In the genomic region with DNA sequence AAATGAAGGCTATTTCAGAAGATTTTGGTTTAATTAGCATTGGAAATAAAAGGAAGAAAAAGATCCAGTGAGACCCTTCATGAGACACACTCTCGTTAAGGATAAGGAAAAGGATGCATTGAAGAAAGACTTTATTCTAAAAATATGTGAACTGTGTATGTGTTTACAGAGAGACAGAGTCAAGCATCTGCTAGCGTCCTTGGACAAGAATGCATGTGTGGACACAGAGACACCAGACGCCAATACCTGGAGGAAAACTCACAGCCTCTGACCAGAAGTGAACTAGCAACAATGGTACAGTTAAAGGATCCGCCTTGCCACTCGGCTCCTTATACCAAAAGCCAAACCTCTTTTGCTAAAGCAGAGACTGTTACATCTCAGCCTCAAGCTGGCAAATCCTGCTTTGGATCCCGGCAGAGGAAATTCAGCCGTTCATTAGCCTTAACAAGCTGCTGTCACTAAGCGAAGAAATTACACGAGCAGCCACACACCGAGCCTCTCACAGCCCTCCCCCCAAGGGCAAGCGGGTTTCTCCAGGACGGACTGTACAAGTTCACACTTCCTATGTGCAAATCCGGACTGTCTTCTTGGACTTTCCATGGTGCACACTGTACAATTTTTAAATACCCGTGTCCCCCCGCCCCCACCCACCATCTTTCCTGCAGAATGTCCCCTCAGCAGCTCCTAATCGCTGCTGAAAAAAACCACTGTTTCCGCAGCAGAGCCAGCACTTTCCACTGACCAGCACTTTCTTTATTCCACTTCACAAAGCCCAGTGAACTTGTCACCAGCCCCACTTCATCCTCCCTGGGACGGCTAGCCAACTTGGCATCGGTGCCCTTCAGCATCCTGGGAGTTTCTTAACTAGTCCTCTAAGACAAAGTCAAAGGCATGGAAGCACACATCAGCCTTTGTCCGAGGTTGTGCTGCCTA, we compare ENCODE assay signal across 7 cellular contexts. TPM values are rescaled to one million over a fixed set of nuclear protein-coding genes. Genes with fewer than 3 reads are reported as not detected.
A peak's percentile ranks its signal among the peaks of the same experiment; 100 is the strongest.
DNase-seq lines count a peak whose midpoint lies in the region; ATAC-seq and TF ChIP-seq lines count a peak whose summit lies in the region.

No MANE protein-coding gene starts in this region.

- TF ChIP-seq CTCF in GM12864 (IDR thresholded peaks at IDR 0.05; ENCODE audit: low read depth, low read length, missing control alignments) (no peak), MCF 10A (IDR thresholded peaks at IDR 0.05; ENCODE audit: unreplicated experiment) (no peak), sigmoid colon (IDR thresholded peaks at IDR 0.05) (no peak)

- intact Hi-C loops in MCF 10A (cut with micrococcal nuclease): loop anchor here (1.0 to 10.0 kb wide), 3 partner anchors 92 to 461 kb away; partner anchors contain the start of gene METTL21A
- intact Hi-C loops in sigmoid colon (cut with DNase I): loop anchor here (2.0 to 10.0 kb wide), 4 partner anchors 77 to 461 kb away; partner anchors contain the start of gene METTL21A

- TSS peak; percentile 11 for BruUV-seq in MCF 10A (replicated peaks; lab: Mats Ljungman, UMichigan)

- no peak for DNase-seq in GM12864 (ENCODE audit: low read depth)
- DNase-seq in NCI-H226: peak; percentile 2
- peak; percentile 54 for DNase-seq in MCF 10A (ENCODE audit: unreplicated experiment)
- peak; percentile 85 for DNase-seq in sigmoid colon

- H3K4me1 ChIP-seq in iPS-20b (ENCODE audit: insufficient read depth, low read length) (peaks cover 62% of the 10 kb centered on the region), sigmoid colon (peaks cover 0 to 50% (median 44%) of the 10 kb centered on the region in 4 donors)

- peaks cover 50% of the 10 kb centered on the region for H3K4me1 Mint-ChIP-seq in MCF 10A (ENCODE audit: insufficient read depth, unreplicated experiment)

- no peaks in the 10 kb centered on the region for H3K9me3 Mint-ChIP-seq in MCF 10A (ENCODE audit: unreplicated experiment)

- H3K36me3 Mint-ChIP-seq in MCF 10A (ENCODE audit: insufficient read depth, unreplicated experiment): peaks cover 16% of the 10 kb centered on the region

- H3K27ac ChIP-seq in iPS-20b (ENCODE audit: low read length) (no peak overlapping the region), sigmoid colon (peak overlapping the region; percentile 96 to 100 (median 100))

- ATAC-seq in GM21786 (IDR thresholded peaks at IDR 0.05; ENCODE audit: unreplicated experiment): no peak
- no peak for ATAC-seq in GM19452 (IDR thresholded peaks at IDR 0.05; ENCODE audit: unreplicated experiment)

- peak overlapping the region; percentile 99 for H3K27ac Mint-ChIP-seq in MCF 10A (ENCODE audit: low read depth, unreplicated experiment)

- H3K9ac ChIP-seq in iPS-20b (ENCODE audit: low read depth, low read length): peak overlapping the region; percentile 95; the same call in 1 of the 2 replicates

- peak in 1 of 2 donors; percentile 29 for TF ChIP-seq POLR2A in sigmoid colon (IDR thresholded peaks at IDR 0.05)

- H3K36me3 ChIP-seq in iPS-20b (ENCODE audit: insufficient read depth, low read depth, low read length) (no peaks in the 10 kb centered on the region), sigmoid colon (no peaks in the 10 kb centered on the region)

- peak in 3 of 4 donors; percentile 35 to 78 (median 51) for TF ChIP-seq EP300 in sigmoid colon (IDR thresholded peaks at IDR 0.05)

- no peaks in the 10 kb centered on the region for H3K9me3 ChIP-seq in iPS-20b (ENCODE audit: insufficient read depth, low read depth, low read length)
- H3K9me3 ChIP-seq in sigmoid colon: no peaks in the 10 kb centered on the region

- H3K27me3 ChIP-seq in iPS-20b (ENCODE audit: insufficient read depth, low read length): peaks cover 13% of the 10 kb centered on the region; the same call in 1 of the 2 replicates
- H3K27me3 ChIP-seq in sigmoid colon: no peaks in the 10 kb centered on the region

- H3K27me3 Mint-ChIP-seq in MCF 10A (ENCODE audit: insufficient read depth, unreplicated experiment): no peaks in the 10 kb centered on the region

- POLR2A ChIA-PET in MCF 10A (lab: Yijun Ruan, JAX): interaction anchor here (0.7 to 6.8 kb wide), 29 partner anchors 13 to 547 kb away, joined by 3 to 194 read pairs (median 6); partner anchors contain the start of genes CCNYL1 and CREB1

- 3 to 5% methylated on average over 20 of the region's 20 CpGs for WGBS in sigmoid colon, 2 donors

- CTCF ChIA-PET in MCF 10A (lab: Yijun Ruan, JAX): interaction anchor here (0.6 to 3.9 kb wide), 11 partner anchors 11 to 910 kb away, joined by 3 to 21 read pairs (median 4); no protein-coding TSS in a partner anchor

- H3K4me3 ChIP-seq in GM12864 (ENCODE audit: low read depth, low read length): peak overlapping the region; percentile 70
- H3K4me3 ChIP-seq in iPS-20b (ENCODE audit: low read length): peak overlapping the region; percentile 96
- H3K4me3 ChIP-seq in sigmoid colon: peak overlapping the region; percentile 57 to 92 (median 78)

- peak overlapping the region; percentile 90 for H3K4me3 Mint-ChIP-seq in MCF 10A (ENCODE audit: unreplicated experiment)

RNA-seq across cellular contexts. Expression of gene KLF7, which starts 1.7 kb away (rescaled TPM):
- total RNA-seq in MCF 10A (2022): 40.1 and 51.8 TPM in 2 replicates
- 10 to 100 TPM; 21.2 to 52.1 (median 25.1) TPM for total RNA-seq in sigmoid colon
- 1 to 10 TPM in 1 of 3 donors, under 1 TPM in 2; 0.60 to 7.8 (median 0.69) TPM for polyA plus RNA-seq in sigmoid colon
